Comparison of ENCODE assay signal across 33 cellular contexts in the genomic region with DNA sequence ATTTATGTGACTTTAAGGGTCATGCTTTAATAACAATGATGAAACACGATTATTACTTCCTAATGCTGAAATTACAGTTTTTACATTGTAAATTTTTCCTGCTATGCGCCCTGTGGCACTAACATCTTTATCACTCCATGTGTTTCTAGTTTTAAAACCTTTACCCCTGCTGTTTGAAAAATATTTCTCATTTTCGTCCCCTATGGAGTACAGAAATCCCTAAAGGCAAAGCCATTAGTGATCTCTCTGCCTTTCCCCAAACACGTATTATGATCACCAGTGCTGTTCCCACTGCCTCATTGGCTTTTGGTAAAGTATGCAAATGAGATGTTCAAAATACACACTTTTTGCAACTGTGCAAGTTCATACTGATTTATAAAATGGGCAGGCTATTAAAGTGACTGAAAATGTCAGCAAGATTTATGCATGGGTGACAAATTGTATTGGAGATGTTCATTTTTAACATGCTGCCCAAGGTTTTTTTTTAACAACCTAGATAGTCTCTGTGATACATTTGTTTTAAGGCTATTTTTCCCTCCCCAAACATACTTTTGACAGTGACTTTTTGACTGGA.
"Had no signal": no experiment of that assay in that cellular context is flagged by ENCODE, and none has a peak within 500 bp of the region (broad histone marks: within the 10 kb centered on the region; RNA-seq: fewer than 3 reads in every experiment).

No MANE protein-coding gene starts in this region.

- ATAC-seq: activated CD8-positive, alpha-beta T cell treated with anti-CD3 and anti-CD28 coated beads for 36 hours; activated naive CD4-positive, alpha-beta T cell treated with anti-CD3 and anti-CD28 coated beads, Interleukin-2, amount 50 U/mL, for 72 hours; activated T-cell treated with anti-CD3 and anti-CD28 coated beads, Interleukin-2, amount 50 U/mL, for 4 hours; activated T-cell treated with anti-CD3 and anti-CD28 coated beads, Interleukin-2, amount 50 U/mL, for 72 hours; activated T-helper 17 cell treated with anti-CD3 and anti-CD28 coated beads, Interleukin-2, amount 50 U/mL, for 72 hours; body of pancreas had no signal

- H3K9me3 ChIP-seq: adrenal gland, body of pancreas, colonic mucosa had no signal

- H3K4me3 ChIP-seq: adrenal gland, body of pancreas, cardiac muscle cell, colonic mucosa had no signal

- H3K27me3 ChIP-seq: adrenal gland, body of pancreas, brain microvascular endothelial cell, cardiac muscle cell, colonic mucosa had no signal

- DNase-seq: activated B cell treated with CpG ODN at 0.5 μM for 24 hours; activated CD4-positive, alpha-beta memory T cell treated with anti-CD3 and anti-CD28 coated beads for 36 hours; activated CD4-positive, alpha-beta T cell treated with anti-CD3 and anti-CD28 coated beads for 4 hours; activated CD4-positive, alpha-beta T cell treated with anti-CD3 and anti-CD28 coated beads, Interleukin-2, amount 10 ng/mL, durations not matched to agents 24 days and 14 days; activated CD4-positive, alpha-beta T cell treated with anti-CD3 and anti-CD28 coated beads, Interleukin-2, amount 50 U/mL, for 1 hour; activated CD4-positive, alpha-beta T cell treated with anti-CD3 and anti-CD28 coated beads, Interleukin-2, amount 50 U/mL, for 4 hours; activated CD4-positive, CD25-positive, alpha-beta regulatory T cell treated with anti-CD3 and anti-CD28 coated beads, Interleukin-2, amount 50 U/mL, for 72 hours; activated CD8-positive, alpha-beta memory T cell treated with anti-CD3 and anti-CD28 coated beads, Interleukin-2, amount 50 U/mL, for 4 hours; activated CD8-positive, alpha-beta T cell treated with anti-CD3 and anti-CD28 coated beads for 36 hours; activated effector memory CD4-positive, alpha-beta T cell treated with anti-CD3 and anti-CD28 coated beads, Interleukin-2, amount 50 U/mL, for 16 hours; activated gamma-delta T cell treated with Interleukin-2 at 50 U/mL for 16 hours; activated naive CD4-positive, alpha-beta T cell; activated naive CD4-positive, alpha-beta T cell treated with anti-CD3 and anti-CD28 coated beads for 36 hours; activated naive CD4-positive, alpha-beta T cell treated with anti-CD3 and anti-CD28 coated beads, Interleukin-2, amount 50 U/mL, for 16 hours; activated naive CD8-positive, alpha-beta T cell treated with anti-CD3 and anti-CD28 coated beads for 36 hours; activated T-cell treated with anti-CD3 and anti-CD28 coated beads for 4 hours; activated T-cell treated with anti-CD3 and anti-CD28 coated beads, Interleukin-2, amount 50 U/mL, for 1 hour; activated T-cell treated with anti-CD3 and anti-CD28 coated beads, Interleukin-2, amount 50 U/mL, for 4 hours; activated T-cell treated with anti-CD3 and anti-CD28 coated beads, Interleukin-2, amount 50 U/mL, for 72 hours; adrenal gland; amniotic stem cell; aorta; body of pancreas; brain microvascular endothelial cell; caudate nucleus; cerebellar nuclear complex; colonic mucosa; T-helper 2 cell; T-helper 9 cell had no signal

- H3K4me1 ChIP-seq: adrenal gland, body of pancreas, colonic mucosa had no signal

- H3K36me3 ChIP-seq: adrenal gland, brain microvascular endothelial cell, cardiac muscle cell, colonic mucosa had no signal

- H3K27ac ChIP-seq: adrenal gland, body of pancreas, brain microvascular endothelial cell, cardiac muscle cell, colonic mucosa, VCaP had no signal
